8 cellular contexts compared by ENCODE assay signal in the genomic region with DNA sequence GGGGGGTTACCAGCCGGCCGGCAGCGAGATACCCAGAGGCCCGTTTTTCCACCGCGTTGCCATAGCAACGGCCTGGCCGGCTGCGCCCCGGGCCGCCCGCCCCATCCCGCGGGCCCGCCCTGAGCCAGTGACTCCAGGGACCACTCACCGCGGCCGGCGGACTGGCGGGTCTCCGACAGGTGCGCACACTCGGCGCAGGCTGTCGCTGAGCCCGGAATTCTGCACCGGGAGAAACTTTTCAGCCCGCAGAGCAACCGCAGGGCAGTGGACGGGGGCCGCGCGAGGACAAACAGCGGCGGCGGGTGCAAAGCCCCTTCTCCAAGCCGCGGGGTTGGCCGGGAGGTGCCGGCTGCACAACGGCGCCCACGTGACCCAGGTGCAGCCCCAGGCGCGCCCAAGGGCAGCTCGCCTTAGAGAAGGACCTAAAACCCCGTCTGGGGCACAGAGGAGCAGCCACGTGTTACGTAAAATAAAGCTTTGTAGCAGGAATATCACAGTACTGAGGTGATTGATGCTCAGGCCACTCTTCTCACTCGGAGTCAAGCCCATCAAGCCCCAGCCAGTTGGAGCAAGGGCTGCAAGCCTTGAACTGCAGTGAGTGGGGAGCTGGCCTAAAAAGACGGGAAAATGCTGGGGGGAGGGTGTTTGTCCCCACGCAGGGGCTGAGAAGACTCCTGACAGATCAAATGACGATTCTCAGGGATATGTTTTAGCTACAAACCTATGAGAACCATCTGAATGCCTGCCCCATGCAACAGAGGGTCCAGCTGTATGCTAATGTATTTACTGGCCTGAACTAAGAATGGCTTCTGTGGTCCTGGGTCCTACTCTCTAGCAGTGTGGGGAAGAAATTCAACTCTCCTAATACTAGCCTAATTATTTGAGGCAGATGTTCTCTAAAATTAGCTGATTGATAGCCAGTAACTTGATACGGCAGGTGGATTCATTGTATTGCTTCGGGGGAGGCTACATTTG. TPM values are rescaled to one million over a fixed set of nuclear protein-coding genes. Genes with fewer than 3 reads are reported as not detected.
DNase-seq lines count a peak whose midpoint lies in the region; ATAC-seq and TF ChIP-seq lines count a peak whose summit lies in the region.

Gene STK33 (minus strand): TSS at position 294 of the 975 bp plus-strand sequence. CDS start 119,323 bp downstream, outside the sequence.

- peak within 1 kb of the TSS; percentile 86 for H3K4me2 ChIP-seq in neural progenitor cell

- H3K27me3 Mint-ChIP-seq in activated CD4-positive, alpha-beta memory T cell treated with anti-CD3 and anti-CD28 coated beads for 36 hours: peaks cover 49% of the 10 kb centered on the region
- no peaks in the 10 kb centered on the region for H3K27me3 Mint-ChIP-seq in neural progenitor cell (ENCODE audit: insufficient read depth, low read depth)

- no peaks in the 10 kb centered on the region for H3K36me3 Mint-ChIP-seq in activated CD4-positive, alpha-beta memory T cell treated with anti-CD3 and anti-CD28 coated beads for 36 hours
- peaks cover under 1% of the 10 kb centered on the region for H3K36me3 Mint-ChIP-seq in neural progenitor cell

- peak; percentile 76 for DNase-seq in 8988T
- peak; percentile 19 for DNase-seq in NCI-H1694 treated with DMSO at 0.1 percent for 48 hours (lab: John Stamatoyannopoulos, UW)
- DNase-seq in activated CD4-positive, alpha-beta memory T cell treated with anti-CD3 and anti-CD28 coated beads for 36 hours: peak; percentile 55
- DNase-seq in foreskin fibroblast: peak in 1 of 2 donors; percentile 65
- DNase-seq in neural progenitor cell (ENCODE audit: low spot score): peak; percentile 93
- DNase-seq in NCI-H226: no peak

- no peaks in the 10 kb centered on the region for H3K4me1 ChIP-seq in neural progenitor cell

- no peak within 1 kb of the TSS for H3K9ac ChIP-seq in neural progenitor cell

- no peaks in the 10 kb centered on the region for H4K20me1 ChIP-seq in neural progenitor cell (ENCODE audit: low read depth)

- peaks cover 3% of the 10 kb centered on the region for H3K4me1 Mint-ChIP-seq in activated CD4-positive, alpha-beta memory T cell treated with anti-CD3 and anti-CD28 coated beads for 36 hours (ENCODE audit: low read depth)
- peaks cover 29% of the 10 kb centered on the region for H3K4me1 Mint-ChIP-seq in neural progenitor cell

- H3K27ac Mint-ChIP-seq in activated CD4-positive, alpha-beta memory T cell treated with anti-CD3 and anti-CD28 coated beads for 36 hours: no peak within 1 kb of the TSS
- peak within 1 kb of the TSS; percentile 92 for H3K27ac Mint-ChIP-seq in neural progenitor cell

- no peaks in the 10 kb centered on the region for H3K27me3 ChIP-seq in neural progenitor cell

- H3K4me3 Mint-ChIP-seq in activated CD4-positive, alpha-beta memory T cell treated with anti-CD3 and anti-CD28 coated beads for 36 hours: peak within 1 kb of the TSS; percentile 61
- H3K4me3 Mint-ChIP-seq in neural progenitor cell: peak within 1 kb of the TSS; percentile 95

- intact Hi-C loops in activated CD4-positive, alpha-beta memory T cell treated with anti-CD3 and anti-CD28 coated beads for 36 hours (cut with micrococcal nuclease): loop anchor here (10.0 kb wide), 1 partner anchor 221 kb away; a partner anchor contains a TSS

- H3K4me3 ChIP-seq in foreskin fibroblast (ENCODE audit: low read depth in 1 of 2, low read length in 2 of 2) (peak within 1 kb of the TSS; percentile 57 to 60), neural progenitor cell (peak within 1 kb of the TSS; percentile 70)

- no peak for TF ChIP-seq CTCF in foreskin fibroblast (IDR thresholded peaks at IDR 0.05; ENCODE audit: low read depth, low read length)
- no peak for TF ChIP-seq CTCF in neural progenitor cell (IDR thresholded peaks at IDR 0.05)

- no peaks in the 10 kb centered on the region for H3F3A ChIP-seq in neural progenitor cell (ENCODE audit: low read depth)

- CTCF ChIA-PET in activated CD4-positive, alpha-beta memory T cell treated with anti-CD3 and anti-CD28 coated beads for 36 hours (lab: Charles Lee): interaction anchor here (1.3 kb wide), 1 partner anchor 365 kb away, joined by 4 read pairs; no protein-coding TSS in a partner anchor

- H2AFZ ChIP-seq in neural progenitor cell (replicated peaks): peak within 1 kb of the TSS; percentile 86

- H3K9me3 ChIP-seq in neural progenitor cell (ENCODE audit: low read depth): no peaks in the 10 kb centered on the region

- ATAC-seq in GM18502 (IDR thresholded peaks at IDR 0.05; ENCODE audit: poor library complexity, unreplicated experiment) (peak; percentile 94), HG02763 (IDR thresholded peaks at IDR 0.05; ENCODE audit: unreplicated experiment) (peak; percentile 92)

- no peak within 1 kb of the TSS for H3K27ac ChIP-seq in neural progenitor cell

- H3K9me3 Mint-ChIP-seq in activated CD4-positive, alpha-beta memory T cell treated with anti-CD3 and anti-CD28 coated beads for 36 hours: no peaks in the 10 kb centered on the region
- H3K9me3 Mint-ChIP-seq in neural progenitor cell: no peaks in the 10 kb centered on the region

- H3K36me3 ChIP-seq in neural progenitor cell: no peaks in the 10 kb centered on the region

- peaks cover 40% of the 10 kb centered on the region for H3K79me2 ChIP-seq in neural progenitor cell (ENCODE audit: low read depth)

- POLR2A ChIA-PET in activated CD4-positive, alpha-beta memory T cell treated with anti-CD3 and anti-CD28 coated beads for 36 hours (lab: Charles Lee): no interaction called here

RNA-seq across cellular contexts. Expression of gene STK33, which starts in this region (rescaled TPM):
- total RNA-seq in activated CD4-positive, alpha-beta memory T cell treated with anti-CD3 and anti-CD28 coated beads for 36 hours: under 1 TPM; 0.24 to 0.46 TPM
- total RNA-seq in neural progenitor cell (ENCODE audit: low replicate concordance): 40.7 and 56.5 TPM in 2 replicates

Comparison
In these comparisons a context has a peak if more than half of its experiments do, and no peak if none do; other contexts are left out.
1. RNA of gene STK33 (total RNA-seq): 40.7 to 56.5 TPM in neural progenitor cell; 0.24 to 0.46 TPM in activated CD4-positive, alpha-beta memory T cell treated with anti-CD3 and anti-CD28 coated beads for 36 hours; every median in the first group is over 10 times any median in the second.
2. Peak in DNase-seq in activated CD4-positive, alpha-beta memory T cell treated with anti-CD3 and anti-CD28 coated beads for 36 hours; RNA of the gene not detected or under 1 TPM.